Comparison of ENCODE assay signal across 25 cellular contexts in the genomic region with DNA sequence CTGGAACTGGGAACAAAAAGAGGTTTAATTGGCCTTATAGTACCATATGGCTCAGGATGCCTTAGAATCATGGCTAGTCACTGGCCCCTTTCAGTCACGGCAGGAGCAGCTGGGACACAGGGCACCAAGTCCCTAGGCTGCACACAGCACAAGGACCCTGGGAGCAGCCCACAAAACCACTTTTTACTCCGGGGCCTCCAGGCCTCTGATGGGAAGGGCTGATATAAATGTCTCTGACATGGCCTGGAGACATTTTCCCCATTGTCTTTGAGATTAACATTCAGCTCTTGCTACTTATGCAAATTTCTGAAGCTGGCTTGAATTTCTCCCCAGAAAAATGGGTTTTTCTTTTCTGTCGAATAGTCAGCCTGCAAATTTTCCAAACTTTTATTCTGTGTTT.
"Had no signal": no experiment of that assay in that cellular context is flagged by ENCODE, and none has a peak within 500 bp of the region (broad histone marks: within the 10 kb centered on the region; RNA-seq: fewer than 3 reads in every experiment).

No MANE protein-coding gene starts in this region.

- H3K4me3 ChIP-seq: body of pancreas, colonic mucosa had no signal

- H3K27ac ChIP-seq: body of pancreas, colonic mucosa had no signal

- DNase-seq: activated CD4-positive, alpha-beta T cell treated with anti-CD3 and anti-CD28 coated beads for 1 hour; activated CD4-positive, alpha-beta T cell treated with anti-CD3 and anti-CD28 coated beads for 4 hours; activated CD4-positive, alpha-beta T cell treated with anti-CD3 and anti-CD28 coated beads, Interleukin-2, amount 10 ng/mL, durations not matched to agents 7 days and 5 days; activated CD4-positive, alpha-beta T cell treated with anti-CD3 and anti-CD28 coated beads, Interleukin-2, amount 50 U/mL, for 48 hours; activated CD8-positive, alpha-beta memory T cell treated with anti-CD3 and anti-CD28 coated beads for 24 hours; activated CD8-positive, alpha-beta T cell treated with anti-CD3 and anti-CD28 coated beads for 36 hours; activated effector memory CD4-positive, alpha-beta T cell treated with Interleukin-2 at 50 U/mL for 16 hours; activated gamma-delta T cell treated with Interleukin-2 at 50 U/mL for 16 hours; activated naive CD4-positive, alpha-beta T cell treated with anti-CD3 and anti-CD28 coated beads, Interleukin-2, amount 50 U/mL, for 16 hours; activated naive CD4-positive, alpha-beta T cell treated with Interleukin-2 at 50 U/mL for 16 hours; activated T-cell treated with anti-CD3 and anti-CD28 coated beads, Interleukin-2, amount 50 U/mL, for 4 hours; amniotic stem cell; aorta; body of pancreas; central memory CD4-positive, alpha-beta T cell; cerebellar nuclear complex; colonic mucosa; effector CD8-positive, alpha-beta T cell; foreskin fibroblast; head of caudate nucleus; T-helper 1 cell; T-helper 17 cell had no signal

- H3K27me3 ChIP-seq: body of pancreas, colonic mucosa had no signal

- H3K27ac Mint-ChIP-seq: activated CD4-positive, alpha-beta T cell treated with anti-CD3 and anti-CD28 coated beads, Interleukin-2, amount 10 ng/mL, durations not matched to agents 7 days and 5 days; activated CD8-positive, alpha-beta T cell treated with anti-CD3 and anti-CD28 coated beads for 36 hours; activated naive CD8-positive, alpha-beta T cell; activated T-helper 17 cell treated with anti-CD3 and anti-CD28 coated beads, Interleukin-2, amount 50 U/mL, for 72 hours; T-helper 17 cell had no signal

- ATAC-seq: activated CD8-positive, alpha-beta T cell treated with anti-CD3 and anti-CD28 coated beads for 36 hours; activated T-cell treated with anti-CD3 and anti-CD28 coated beads, Interleukin-2, amount 50 U/mL, for 4 hours; activated T-helper 17 cell treated with anti-CD3 and anti-CD28 coated beads, Interleukin-2, amount 50 U/mL, for 72 hours; body of pancreas; esophagus mucosa; T-helper 17 cell had no signal

- H3K4me1 ChIP-seq: body of pancreas, colonic mucosa had no signal

- H3K36me3 ChIP-seq: colonic mucosa had no signal

- H3K4me3 Mint-ChIP-seq: activated CD4-positive, alpha-beta T cell treated with anti-CD3 and anti-CD28 coated beads, Interleukin-2, amount 10 ng/mL, durations not matched to agents 7 days and 5 days; activated CD8-positive, alpha-beta T cell treated with anti-CD3 and anti-CD28 coated beads for 36 hours; activated naive CD8-positive, alpha-beta T cell; activated T-cell treated with anti-CD3 and anti-CD28 coated beads, Interleukin-2, amount 50 U/mL, for 4 hours; activated T-helper 17 cell treated with anti-CD3 and anti-CD28 coated beads, Interleukin-2, amount 50 U/mL, for 72 hours; T-helper 17 cell had no signal

- H3K36me3 Mint-ChIP-seq: activated naive CD8-positive, alpha-beta T cell had no signal

- H3K9me3 ChIP-seq: body of pancreas, colonic mucosa had no signal

- H3K27me3 Mint-ChIP-seq: activated CD4-positive, alpha-beta T cell treated with anti-CD3 and anti-CD28 coated beads, Interleukin-2, amount 10 ng/mL, durations not matched to agents 7 days and 5 days; activated CD8-positive, alpha-beta T cell treated with anti-CD3 and anti-CD28 coated beads for 36 hours; activated naive CD8-positive, alpha-beta T cell; activated T-helper 17 cell treated with anti-CD3 and anti-CD28 coated beads, Interleukin-2, amount 50 U/mL, for 72 hours; T-helper 17 cell had no signal

- H3K4me1 Mint-ChIP-seq: activated CD4-positive, alpha-beta T cell treated with anti-CD3 and anti-CD28 coated beads, Interleukin-2, amount 10 ng/mL, durations not matched to agents 7 days and 5 days; activated T-helper 17 cell treated with anti-CD3 and anti-CD28 coated beads, Interleukin-2, amount 50 U/mL, for 72 hours; T-helper 17 cell had no signal
